ENCODE assay signal across 8 cellular contexts in genomic region chr3:143040264-143040879, GRCh38. TPM values are rescaled to one million over a fixed set of nuclear protein-coding genes. Genes with fewer than 3 reads are reported as not detected.
DNase-seq lines count a peak whose midpoint lies in the region; ATAC-seq, FAIRE-seq and TF ChIP-seq lines count a peak whose summit lies in the region.

No MANE protein-coding gene starts in this region.

- TF ChIP-seq POLR2A in tibial nerve (IDR thresholded peaks at IDR 0.05), result no peak

- DNase-seq in GM03348 (ENCODE audit: low spot score) (peak; percentile 26), NCI-H146 (lab: John Stamatoyannopoulos, UW) (peak; percentile 16), bronchial epithelial cell (ENCODE audit: low read depth) (peak; percentile 56), neural crest cell (ENCODE audit: low read depth, low spot score) (no peak), T-helper 9 cell (no peak), tibial nerve (ENCODE audit: low spot score in 2 of 2) (no peak), HPDE6-E6E7 (ENCODE audit: extremely low spot score) (no peak)

- no peak for FAIRE-seq in bronchial epithelial cell (lab: Jason Lieb, UNC)

- TF ChIP-seq EP300 in tibial nerve (IDR thresholded peaks at IDR 0.05), result no peak

- H3K4me3 ChIP-seq in bronchial epithelial cell (ENCODE audit: low read depth, low read length) (no peak overlapping the region), tibial nerve (no peak overlapping the region)

- H3K27me3 ChIP-seq in bronchial epithelial cell (ENCODE audit: control insufficient read depth, insufficient read depth, low read length) (no peaks in the 10 kb centered on the region), tibial nerve (no peaks in the 10 kb centered on the region)

- H3K27me3 Mint-ChIP-seq in neural crest cell (ENCODE audit: low read depth), result no peaks in the 10 kb centered on the region

- no peak overlapping the region for H3K27ac Mint-ChIP-seq in neural crest cell (ENCODE audit: unreplicated experiment)

- peaks cover 12% of the 10 kb centered on the region for H3K36me3 Mint-ChIP-seq in neural crest cell (ENCODE audit: low read depth)

- no peak for ATAC-seq in HG03280 (IDR thresholded peaks at IDR 0.05; ENCODE audit: unreplicated experiment)

- no peaks in the 10 kb centered on the region for H3K9me3 Mint-ChIP-seq in neural crest cell

- no peaks in the 10 kb centered on the region for H3K4me1 ChIP-seq in tibial nerve

- TF ChIP-seq CTCF in bronchial epithelial cell (IDR thresholded peaks at IDR 0.05; ENCODE audit: insufficient read depth, low read length, severe bottlenecking) (peak; percentile 25), neural crest cell (conservative IDR thresholded peaks at IDR 0.05) (peak; percentile 64), tibial nerve (IDR thresholded peaks at IDR 0.05) (peak in 2 of 5 experiments; percentile 23 to 30)

- no peaks in the 10 kb centered on the region for H3K4me1 Mint-ChIP-seq in neural crest cell

- 77 to 79% methylated on average over 3 of the region's 3 CpGs for WGBS in tibial nerve, 2 donors

- H3K36me3 ChIP-seq in bronchial epithelial cell (ENCODE audit: control insufficient read depth, insufficient read depth, low read length), result peaks cover 4% of the 10 kb centered on the region
- H3K36me3 ChIP-seq in tibial nerve, result peaks cover 0 to 55% (median 2%) of the 10 kb centered on the region in 3 donors

- H3K4me3 Mint-ChIP-seq in neural crest cell, result no peak overlapping the region

- H3K9me3 ChIP-seq in tibial nerve, result no peaks in the 10 kb centered on the region

- no peak overlapping the region for H3K27ac ChIP-seq in tibial nerve

RNA-seq across cellular contexts. Expression of gene U2SURP, which starts 39.0 kb away (rescaled TPM):
- total RNA-seq in bronchial epithelial cell, result 40.8 and 47.6 TPM in 2 replicates
- 152 and 166 TPM in 2 replicates for total RNA-seq in neural crest cell
- 100 to 1,000 TPM in 1 of 4 donors, 10 to 100 TPM in 3; 92.4 to 104 (median 95.6) TPM for total RNA-seq in tibial nerve

Comparison
In these comparisons a context has a peak if more than half of its experiments do, and no peak if none do; other contexts are left out.
1. DNase-seq: peak in GM03348 (single experiment), NCI-H146 (single experiment) and bronchial epithelial cell (single experiment); none in neural crest cell (single experiment), T-helper 9 cell (single experiment), tibial nerve (0 of 2) and HPDE6-E6E7 (single experiment).